ENCODE assay signal across 1 cellular context in the genomic region with DNA sequence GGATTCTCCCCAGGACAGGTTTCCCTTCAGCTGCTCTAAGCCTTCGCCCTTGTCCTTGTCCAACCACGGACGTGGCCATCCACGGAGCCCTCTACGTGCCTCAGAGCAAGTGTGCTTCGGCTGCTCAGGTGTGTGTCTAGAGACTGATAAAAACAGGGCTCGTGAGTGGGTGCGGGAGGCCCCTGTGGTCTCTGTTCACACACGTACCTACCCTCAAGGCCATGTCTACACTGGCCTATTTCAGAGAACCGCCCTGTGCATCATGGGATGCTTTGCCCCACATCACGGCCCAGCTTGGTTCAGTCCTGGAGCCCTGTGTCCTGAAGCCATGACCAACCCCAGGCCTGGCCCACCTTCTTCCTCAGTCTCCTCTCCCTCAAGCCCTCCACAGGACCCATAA.
TF ChIP-seq lines count a peak whose summit lies in the region.

No MANE protein-coding gene starts in this region.

TF ChIP-seq in K562, 482 proteins besides CTCF, POLR2A, EP300 and RAD21:
- no peak for TF ChIP-seq ZNF124 (CRISPR knock-in tag; IDR thresholded peaks at IDR 0.05)
- TF ChIP-seq RBM39 (optimal IDR thresholded peaks at IDR 0.05; ENCODE audit: low read depth, low read length) = no peak
- TF ChIP-seq ZNF133 (CRISPR knock-in tag; IDR thresholded peaks at IDR 0.05) = no peak
- TF ChIP-seq C11orf30 (IDR thresholded peaks at IDR 0.05; ENCODE audit: low read depth) = no peak
- TF ChIP-seq PHF21A (IDR thresholded peaks at IDR 0.05; ENCODE audit: borderline replicate concordance, low read depth) = no peak
- no peak for TF ChIP-seq SP1 (CRISPR knock-in tag; IDR thresholded peaks at IDR 0.05)
- TF ChIP-seq, protein P1, sequence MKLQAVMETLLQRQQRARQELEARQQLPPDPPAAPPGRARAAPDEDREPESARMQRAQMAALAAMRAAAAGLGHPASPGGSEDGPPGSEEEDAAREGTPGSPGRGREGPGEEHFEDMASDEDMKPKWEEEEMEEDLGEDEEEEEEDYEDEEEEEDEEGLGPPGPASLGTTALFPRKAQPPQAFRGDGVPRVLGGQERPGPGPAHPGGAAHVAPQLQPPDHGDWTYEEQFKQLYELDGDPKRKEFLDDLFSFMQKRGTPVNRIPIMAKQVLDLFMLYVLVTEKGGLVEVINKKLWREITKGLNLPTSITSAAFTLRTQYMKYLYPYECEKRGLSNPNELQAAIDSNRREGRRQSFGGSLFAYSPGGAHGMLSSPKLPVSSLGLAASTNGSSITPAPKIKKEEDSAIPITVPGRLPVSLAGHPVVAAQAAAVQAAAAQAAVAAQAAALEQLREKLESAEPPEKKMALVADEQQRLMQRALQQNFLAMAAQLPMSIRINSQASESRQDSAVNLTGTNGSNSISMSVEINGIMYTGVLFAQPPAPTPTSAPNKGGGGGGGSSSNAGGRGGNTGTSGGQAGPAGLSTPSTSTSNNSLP (IDR thresholded peaks at IDR 0.05; ENCODE audit: borderline replicate concordance, low read depth, low read length) = no peak
- no peak for TF ChIP-seq ZNF644 (tag; IDR thresholded peaks at IDR 0.05; ENCODE audit: low read depth)
- no peak for TF ChIP-seq STAT5A (IDR thresholded peaks at IDR 0.05; ENCODE audit: borderline replicate concordance, low read length)
- TF ChIP-seq ETV5 (CRISPR knock-in tag; IDR thresholded peaks at IDR 0.05; ENCODE audit: low read depth) = no peak
- no peak for TF ChIP-seq TEAD4 (IDR thresholded peaks at IDR 0.05; ENCODE audit: low read length)
- TF ChIP-seq TEAD4 (CRISPR knock-in tag; IDR thresholded peaks at IDR 0.05; ENCODE audit: borderline replicate concordance) = no peak
- TF ChIP-seq MTA3 (IDR thresholded peaks at IDR 0.05; ENCODE audit: borderline replicate concordance) = no peak
- TF ChIP-seq ZBED1 (IDR thresholded peaks at IDR 0.05) = no peak
- TF ChIP-seq ZFPM2 (CRISPR knock-in tag; IDR thresholded peaks at IDR 0.05) = no peak
- no peak for TF ChIP-seq MCM5 (IDR thresholded peaks at IDR 0.05; ENCODE audit: low read depth)
- TF ChIP-seq SRSF9 (IDR thresholded peaks at IDR 0.05; ENCODE audit: borderline replicate concordance, low read depth, low read length) = no peak
- TF ChIP-seq STAT5B (CRISPR knock-in tag; IDR thresholded peaks at IDR 0.05) = no peak
